In genomic region chr12:121580959-121581680, GRCh38 we compare ENCODE assay signal across 8 cellular contexts. TPM values are rescaled to one million over a fixed set of nuclear protein-coding genes. Genes with fewer than 3 reads are reported as not detected.
DNase-seq lines count a peak whose midpoint lies in the region; ATAC-seq and TF ChIP-seq lines count a peak whose summit lies in the region.

Gene KDM2B (minus strand): TSS chr12:121581023. CDS start chr12:121580911, 112 bp downstream.

- TF ChIP-seq POLR2A in heart left ventricle (IDR thresholded peaks at IDR 0.05), result no peak
- no peak for TF ChIP-seq POLR2A in ovary (IDR thresholded peaks at IDR 0.05)

- TF ChIP-seq CTCF in GM12875 (IDR thresholded peaks at IDR 0.05; ENCODE audit: borderline replicate concordance, insufficient read depth, low read depth, low read length) (no peak), heart left ventricle (IDR thresholded peaks at IDR 0.05) (no peak), ovary (IDR thresholded peaks at IDR 0.05) (no peak)

- 11 to 28% (median 16%) methylated on average over 22 to 23 of the region's 23 CpGs for WGBS in heart left ventricle, 4 donors
- 14 to 20% (median 14%) methylated on average over 23 of the region's 23 CpGs for WGBS in ovary, 3 donors

- H3K9me3 ChIP-seq in NT2/D1 (ENCODE audit: insufficient read depth, low read length), result no peaks in the 10 kb centered on the region
- H3K9me3 ChIP-seq in heart left ventricle, result no peaks in the 10 kb centered on the region
- H3K9me3 ChIP-seq in ovary, result no peaks in the 10 kb centered on the region

- peak within 1 kb of the TSS; percentile 54 for H3K4me3 ChIP-seq in GM12875 (ENCODE audit: low read depth, low read length)
- H3K4me3 ChIP-seq in NT2/D1 (ENCODE audit: insufficient read length, low read depth), result peak within 1 kb of the TSS; percentile 81
- H3K4me3 ChIP-seq in heart left ventricle, result peak within 1 kb of the TSS; percentile 61 to 81 (median 74)
- H3K4me3 ChIP-seq in ovary, result peak within 1 kb of the TSS; percentile 43

- ATAC-seq in heart left ventricle, result peak; percentile 33 to 55 (median 48)
- no peak for ATAC-seq in HG03457 (IDR thresholded peaks at IDR 0.05; ENCODE audit: unreplicated experiment)

- H3K9ac ChIP-seq in NT2/D1 (ENCODE audit: insufficient read length, low read depth), result peak within 1 kb of the TSS; percentile 99

- DNase-seq in NT2/D1 (ENCODE audit: low read depth, low spot score), result no peak
- DNase-seq in amygdala (lab: John Stamatoyannopoulos, UW), result peak in 44 of 56 donors; percentile 10 to 73 (median 46)
- peak in 3 of 5 donors; percentile 45 for DNase-seq in heart left ventricle
- peak in 2 of 5 donors; percentile 39 to 42 for DNase-seq in ovary
- DNase-seq in D341Med (ENCODE audit: low spot score), result no peak
- no peak for DNase-seq in NCI-H1694 treated with DMSO at 0.1 percent for 48 hours (lab: John Stamatoyannopoulos, UW)

- H3K36me3 ChIP-seq in NT2/D1 (ENCODE audit: insufficient read depth, insufficient read length, low read length) (no peaks in the 10 kb centered on the region), heart left ventricle (peaks cover 0 to 2% (median 0%) of the 10 kb centered on the region in 9 donors), ovary (no peaks in the 10 kb centered on the region)

- H3K4me1 ChIP-seq in NT2/D1 (ENCODE audit: insufficient read depth, insufficient read length) (peaks cover 6% of the 10 kb centered on the region), heart left ventricle (peaks cover 0 to 57% (median 31%) of the 10 kb centered on the region in 12 donors), ovary (ENCODE audit: insufficient read depth) (peaks cover 13% of the 10 kb centered on the region)

- intact Hi-C loops in heart left ventricle (cut with DNase I), result loop anchor here in 4 of 10 donors (2.0 to 5.0 kb wide), 4 partner anchors 44 to 46 kb away; partner anchors contain the start of gene ORAI1 (in 3 of the 4)
- intact Hi-C loops in ovary (cut with DNase I), result no loop called here

- H3K27me3 ChIP-seq in NT2/D1 (ENCODE audit: insufficient read depth, insufficient read length), result no peaks in the 10 kb centered on the region
- H3K27me3 ChIP-seq in heart left ventricle, result no peaks in the 10 kb centered on the region
- no peaks in the 10 kb centered on the region for H3K27me3 ChIP-seq in ovary

- TF ChIP-seq EP300 in ovary (IDR thresholded peaks at IDR 0.05), result no peak

- H3K27ac ChIP-seq in heart left ventricle (peak within 1 kb of the TSS; percentile 17 to 91 (median 84)), ovary (peak within 1 kb of the TSS; percentile 56 to 84)

RNA-seq across cellular contexts. Expression of gene KDM2B, which starts in this region (rescaled TPM):
- total RNA-seq in heart left ventricle (10 to 100 TPM in 6 of 9 donors, 1 to 10 TPM in 3; 7.9 to 24.7 (median 11.9) TPM), ovary (10 to 100 TPM; 14.9 to 33.6 (median 26.1) TPM)
- polyA plus RNA-seq in heart left ventricle (1 to 10 TPM; 7.3 to 9.9 TPM), ovary (10 to 100 TPM; 13.2 to 17.1 TPM)

Comparison
In these comparisons a context has a peak if more than half of its experiments do, and no peak if none do; other contexts are left out.
1. DNase-seq: peak in amygdala (44 of 56) and heart left ventricle (3 of 5); none in NT2/D1 (single experiment), D341Med (single experiment) and NCI-H1694 treated with DMSO at 0.1 percent for 48 hours (single experiment).
2. Peak in every context shown above with its lines, with median percentiles within 50 percentile points of each other: H3K4me3 ChIP-seq.